ENCODE assay signal across 1 cellular context in genomic region chr1:157091668-157092273, GRCh38.
TF ChIP-seq lines count a peak whose summit lies in the region.

No MANE protein-coding gene starts in this region.

TF ChIP-seq in HepG2, 621 proteins besides CTCF, POLR2A, EP300 and RAD21:
- TF ChIP-seq ZNF44 (CRISPR knock-in tag; IDR thresholded peaks at IDR 0.05), result no peak
- TF ChIP-seq RFXAP (CRISPR knock-in tag; IDR thresholded peaks at IDR 0.05; ENCODE audit: borderline replicate concordance), result no peak
- TF ChIP-seq ZNF746 (CRISPR knock-in tag; IDR thresholded peaks at IDR 0.05), result no peak
- no peak for TF ChIP-seq HOXD1 (CRISPR knock-in tag; IDR thresholded peaks at IDR 0.05)
- TF ChIP-seq HNRNPLL (IDR thresholded peaks at IDR 0.05; ENCODE audit: low read depth, low read length, poor library complexity, severe bottlenecking), result no peak
- no peak for TF ChIP-seq PAF1 (CRISPR knock-in tag; IDR thresholded peaks at IDR 0.05)
- no peak for TF ChIP-seq UBTF (CRISPR knock-in tag; IDR thresholded peaks at IDR 0.05)
- no peak for TF ChIP-seq RNF2 (conservative IDR thresholded peaks at IDR 0.05; ENCODE audit: low read depth)
